In the genomic region with DNA sequence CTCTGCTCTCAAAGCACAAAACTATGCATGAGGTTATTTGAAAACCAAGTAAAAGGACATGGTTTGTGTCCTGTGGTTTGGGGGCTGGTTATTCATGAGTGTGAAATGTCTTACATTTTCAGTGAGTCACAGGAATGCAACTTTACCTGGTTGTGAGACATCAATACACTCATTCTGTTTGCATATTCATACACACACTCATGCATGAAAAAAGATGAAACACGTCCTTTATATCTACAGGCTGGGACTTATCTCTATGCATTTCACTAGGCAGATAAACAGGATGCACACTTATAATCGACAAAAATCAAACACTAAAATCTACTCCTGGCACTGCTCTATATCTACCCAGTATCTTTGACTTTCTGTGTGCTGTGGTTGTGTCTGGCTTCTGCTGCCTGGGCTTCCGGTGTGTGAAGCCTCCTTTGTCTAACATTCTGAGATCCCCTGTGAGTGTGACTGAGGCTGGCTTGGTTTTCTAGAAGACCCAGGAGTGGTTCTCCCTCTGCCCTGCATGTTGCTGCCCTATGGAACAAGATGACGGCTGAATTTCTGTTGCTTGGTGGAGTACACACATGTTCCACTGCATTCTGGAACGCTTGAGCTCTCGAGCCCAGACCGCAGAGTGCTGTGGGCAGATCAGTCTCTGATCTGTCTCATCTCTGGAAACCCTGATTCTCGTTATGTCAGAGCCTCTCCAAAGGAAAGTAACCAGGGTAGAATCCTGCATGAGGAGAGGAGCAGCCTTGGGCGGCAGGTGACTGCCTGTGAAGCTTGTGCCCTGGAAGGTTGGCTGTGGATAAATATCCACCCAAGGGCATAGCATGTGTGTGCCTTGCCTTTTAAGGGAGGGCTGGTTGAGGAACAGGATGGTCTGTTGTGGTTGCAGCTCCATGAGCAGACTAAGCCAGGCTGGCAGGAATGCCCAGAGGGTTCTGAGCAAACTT, we compare ENCODE assay signal across 9 cellular contexts. TPM values are rescaled to one million over a fixed set of nuclear protein-coding genes. Genes with fewer than 3 reads are reported as not detected.
DNase-seq lines count a peak whose midpoint lies in the region; ATAC-seq and TF ChIP-seq lines count a peak whose summit lies in the region.
"Had no signal": no experiment of that assay in that cellular context is flagged by ENCODE, and none has a peak within 500 bp of the region (broad histone marks: within the 10 kb centered on the region; RNA-seq: fewer than 3 reads in every experiment).

No MANE protein-coding gene starts in this region.

- peak; percentile 34 to 68 (median 52) for DNase-seq in CD4-positive, alpha-beta T cell
- DNase-seq in GM23248 (peak; percentile 93), Peyer's patch (peak in 2 of 3 donors; percentile 36 to 66), mesendoderm (peak; percentile 70), upper lobe of right lung (no peak), thyroid gland (no peak)
- peak; percentile 91 for DNase-seq in activated effector memory CD4-positive, alpha-beta T cell treated with anti-CD3 and anti-CD28 coated beads, Interleukin-2, amount 50 U/mL, for 16 hours

- peak overlapping the region; percentile 52 for H3K27ac ChIP-seq in CD4-positive, alpha-beta T cell (ENCODE audit: low read depth, low read length)
- H3K27ac ChIP-seq in GM23248 (peak overlapping the region; percentile 98), Peyer's patch (peak overlapping the region in 3 of 4 donors; percentile 22 to 51 (median 26)), mesendoderm (ENCODE audit: low read depth, low read length) (no peak overlapping the region), upper lobe of right lung (no peak overlapping the region), thyroid gland (no peak overlapping the region)

- H3K79me1 ChIP-seq in mesendoderm (ENCODE audit: low read length) = no peaks in the 10 kb centered on the region

- H3K27me3 ChIP-seq in CD4-positive, alpha-beta T cell (ENCODE audit: control insufficient read depth, insufficient read depth, low read length) = no peaks in the 10 kb centered on the region
- H3K27me3 ChIP-seq in GM23248 (replicated peaks; ENCODE audit: insufficient read depth) (no peaks in the 10 kb centered on the region), Peyer's patch (no peaks in the 10 kb centered on the region), mesendoderm (ENCODE audit: insufficient read depth, low read length, poor library complexity) (no peaks in the 10 kb centered on the region), upper lobe of right lung (no peaks in the 10 kb centered on the region), thyroid gland (no peaks in the 10 kb centered on the region)

- no peak overlapping the region for H2BK15ac ChIP-seq in mesendoderm (replicated peaks; ENCODE audit: low read depth)

- H3K4ac ChIP-seq in mesendoderm (ENCODE audit: low read depth, low read length) = no peak overlapping the region

- H3K36me3 ChIP-seq in GM23248 (ENCODE audit: low read depth) (no peaks in the 10 kb centered on the region), Peyer's patch (no peaks in the 10 kb centered on the region), mesendoderm (ENCODE audit: control insufficient read depth, insufficient read depth, low read length) (no peaks in the 10 kb centered on the region), upper lobe of right lung (no peaks in the 10 kb centered on the region), thyroid gland (no peaks in the 10 kb centered on the region)

- H3K18ac ChIP-seq in mesendoderm (ENCODE audit: low read length) = no peak overlapping the region

- in situ Hi-C loops in GM23248 (cut with MboI) = no loop called here

- POLR2A ChIA-PET in CD4-positive, alpha-beta T cell (lab: Charles Lee) = interaction anchor here (0.7 to 2.7 kb wide), 21 partner anchors 8 to 244 kb away, joined by 3 to 10 read pairs (median 4); a partner anchor contains a TSS

- peak overlapping the region; percentile 89 for H3K27ac Mint-ChIP-seq in CD4-positive, alpha-beta T cell

- H3F3A ChIP-seq in GM23248 (ENCODE audit: insufficient read depth) = peaks cover 45% of the 10 kb centered on the region

- CTCF ChIA-PET in CD4-positive, alpha-beta T cell (lab: Charles Lee) = interaction anchor here (1.2 to 4.4 kb wide), 5 partner anchors 28 to 88 kb away, joined by 3 to 20 read pairs (median 4); no protein-coding TSS in a partner anchor

- H3K4me1 Mint-ChIP-seq in CD4-positive, alpha-beta T cell (ENCODE audit: low read depth) = peaks cover 75% of the 10 kb centered on the region

- H3K4me3 ChIP-seq in GM23248 (peak overlapping the region; percentile 63), Peyer's patch (no peak overlapping the region), mesendoderm (ENCODE audit: low read length) (no peak overlapping the region), upper lobe of right lung (no peak overlapping the region), thyroid gland (replicated peaks in 1 of 3) (no peak overlapping the region)
- H3K4me3 ChIP-seq: lung had no signal

- intact Hi-C loops in CD4-positive, alpha-beta T cell (cut with DNase I, micrococcal nuclease) = loop anchor here in 1 of 2 experiments (1.0 to 2.0 kb wide), 5 partner anchors 23 to 70 kb away; no protein-coding TSS in a partner anchor
- intact Hi-C loops in upper lobe of right lung (cut with DNase I) (no loop called here), thyroid gland (cut with DNase I) (no loop called here)

- no peak overlapping the region for H4K5ac ChIP-seq in mesendoderm (ENCODE audit: low read length)

- no peak overlapping the region for H3K23ac ChIP-seq in mesendoderm (ENCODE audit: low read length)

- no peak overlapping the region for H2AK5ac ChIP-seq in mesendoderm (ENCODE audit: low read length)

- no peaks in the 10 kb centered on the region for H4K20me1 ChIP-seq in GM23248 (ENCODE audit: insufficient read depth)

- H3K4me3 Mint-ChIP-seq in CD4-positive, alpha-beta T cell = peak overlapping the region; percentile 54

- H3K79me2 ChIP-seq in GM23248 (ENCODE audit: insufficient read depth) = no peaks in the 10 kb centered on the region
- H3K79me2 ChIP-seq in mesendoderm (ENCODE audit: control insufficient read depth, insufficient read depth, low read length) = no peaks in the 10 kb centered on the region

- H3K4me1 ChIP-seq in GM23248 (ENCODE audit: insufficient read depth) (peaks cover 37% of the 10 kb centered on the region), Peyer's patch (no peaks in the 10 kb centered on the region), mesendoderm (ENCODE audit: control insufficient read depth, low read depth, low read length) (no peaks in the 10 kb centered on the region), upper lobe of right lung (no peaks in the 10 kb centered on the region), thyroid gland (no peaks in the 10 kb centered on the region)

- H4K8ac ChIP-seq in mesendoderm (ENCODE audit: low read depth, low read length) = no peak overlapping the region

- H3K9ac ChIP-seq in GM23248 (peak overlapping the region; percentile 77), mesendoderm (ENCODE audit: low read length) (no peak overlapping the region)

- no peaks in the 10 kb centered on the region for H3K9me3 ChIP-seq in CD4-positive, alpha-beta T cell (ENCODE audit: control insufficient read depth, low read length)
- H3K9me3 ChIP-seq in GM23248 (ENCODE audit: low read depth) (peaks cover 11% of the 10 kb centered on the region), Peyer's patch (no peaks in the 10 kb centered on the region), upper lobe of right lung (no peaks in the 10 kb centered on the region), thyroid gland (no peaks in the 10 kb centered on the region)

- no peak overlapping the region for H2BK5ac ChIP-seq in mesendoderm (ENCODE audit: low read length)

- H3K9me2 ChIP-seq in GM23248 (ENCODE audit: insufficient read depth) = no peaks in the 10 kb centered on the region

- no peaks in the 10 kb centered on the region for H3K9me3 Mint-ChIP-seq in CD4-positive, alpha-beta T cell

- TF ChIP-seq CTCF in CD4-positive, alpha-beta T cell (IDR thresholded peaks at IDR 0.05) = no peak
- TF ChIP-seq CTCF in Peyer's patch (IDR thresholded peaks at IDR 0.05) (no peak), upper lobe of right lung (IDR thresholded peaks at IDR 0.05) (no peak), thyroid gland (IDR thresholded peaks at IDR 0.05) (no peak)

- H3K4me2 ChIP-seq in GM23248 (ENCODE audit: unreplicated experiment) (peak overlapping the region; percentile 92), mesendoderm (ENCODE audit: low read length) (no peak overlapping the region)

- H2BK120ac ChIP-seq in mesendoderm (ENCODE audit: low read depth, low read length) = no peak overlapping the region

- no peaks in the 10 kb centered on the region for H3K36me3 Mint-ChIP-seq in CD4-positive, alpha-beta T cell (ENCODE audit: low read depth)

- no peaks in the 10 kb centered on the region for H3K27me3 Mint-ChIP-seq in CD4-positive, alpha-beta T cell

- peak overlapping the region; percentile 58 for H2AFZ ChIP-seq in GM23248

- TF ChIP-seq POLR2A in Peyer's patch (IDR thresholded peaks at IDR 0.05) (no peak), thyroid gland (IDR thresholded peaks at IDR 0.05) (no peak)

- peak; percentile 78 for ATAC-seq in CD4-positive, alpha-beta T cell (ENCODE audit: poor library complexity)
- peak; percentile 24 for ATAC-seq in upper lobe of right lung
- ATAC-seq in HG02981 (IDR thresholded peaks at IDR 0.05; ENCODE audit: unreplicated experiment) = no peak

- H3K56ac ChIP-seq in mesendoderm (ENCODE audit: low read length) = no peak overlapping the region

- 16 to 18% methylated on average over 9 of the region's 9 CpGs for WGBS in GM23248 (ENCODE audit: low coverage in 1 of 2, low lambda C conversion rate in 2 of 2, missing lambda C conversion rate in 2 of 2), 2 experiments
- WGBS in mesendoderm (ENCODE audit: extremely low coverage, insufficient coverage, low lambda C conversion rate) = no CpG with 5 or more reads among the region's 9 CpGs
- WGBS in thyroid gland, 2 donors = 83 to 89% methylated on average over 9 of the region's 9 CpGs

RNA-seq across cellular contexts. Expression of a gene that starts 19.7 kb away (rescaled TPM):
- under 1 TPM; 0.11 to 0.80 TPM for total RNA-seq in CD4-positive, alpha-beta T cell
- not detected in 2 replicates for total RNA-seq in GM23248 (2014; rRNA removed; shearing (Covaris generic))
- not detected in 2 replicates for polyA plus RNA-seq in GM23248 (2016; fragmentation: Nextera tagmentation; extraction: Ambion mirVana)
- 1 to 10 TPM in 1 of 4 donors, under 1 TPM in 1, not detected in 2; 0.35 to 1.5 TPM for total RNA-seq in Peyer's patch
- not detected for polyA plus RNA-seq in mesendoderm (2013, experiment 1 of 2)
- 0.03 TPM for polyA plus RNA-seq in mesendoderm (2013, experiment 2 of 2)
- total RNA-seq in upper lobe of right lung = 1.3 TPM
- total RNA-seq in thyroid gland = under 1 TPM in 2 of 4 donors, not detected in 2; 0.33 to 0.73 TPM

Comparison
In these comparisons a context has a peak if more than half of its experiments do, and no peak if none do; other contexts are left out.
1. DNase-seq: peak in CD4-positive, alpha-beta T cell (10 of 10), GM23248 (single experiment), Peyer's patch (2 of 3), activated effector memory CD4-positive, alpha-beta T cell treated with anti-CD3 and anti-CD28 coated beads, Interleukin-2, amount 50 U/mL, for 16 hours (single experiment) and mesendoderm (single experiment); none in upper lobe of right lung (single experiment) and thyroid gland (0 of 2).
2. H3K27ac ChIP-seq: peak in CD4-positive, alpha-beta T cell (single experiment), GM23248 (single experiment) and Peyer's patch (3 of 4); none in mesendoderm (single experiment), upper lobe of right lung (single experiment) and thyroid gland (0 of 3).